1 cellular context compared by ENCODE assay signal in genomic region chr3:167895684-167896083, GRCh38.
TF ChIP-seq lines count a peak whose summit lies in the region.

No MANE protein-coding gene starts in this region.

TF ChIP-seq in HepG2, 621 proteins besides CTCF, POLR2A, EP300 and RAD21 (continued from another document):
- TF ChIP-seq REST (IDR thresholded peaks at IDR 0.05; ENCODE audit: borderline replicate concordance in 1 of 2, low read depth in 1 of 2, low read length in 2 of 2) (no peak), KDM6A (CRISPR knock-in tag; IDR thresholded peaks at IDR 0.05; ENCODE audit: low read depth) (no peak), SMARCE1 (IDR thresholded peaks at IDR 0.05; ENCODE audit: borderline replicate concordance) (no peak), PATZ1 (CRISPR knock-in tag; IDR thresholded peaks at IDR 0.05) (no peak), PHF20 (CRISPR knock-in tag; IDR thresholded peaks at IDR 0.05) (no peak), KLF13 (CRISPR knock-in tag; IDR thresholded peaks at IDR 0.05) (no peak), UBTF (CRISPR knock-in tag; IDR thresholded peaks at IDR 0.05) (no peak), ZNF343 (CRISPR knock-in tag; IDR thresholded peaks at IDR 0.05) (no peak), HNF1A (IDR thresholded peaks at IDR 0.05; ENCODE audit: low read depth) (no peak), HNF1A (CRISPR knock-in tag; IDR thresholded peaks at IDR 0.05; ENCODE audit: borderline replicate concordance) (no peak), GATA4 (IDR thresholded peaks at IDR 0.05; ENCODE audit: borderline replicate concordance, low read depth) (no peak)
